In genomic region chr5:119439632-119440031, GRCh38 we compare ENCODE assay signal across 7 cellular contexts. TPM values are rescaled to one million over a fixed set of nuclear protein-coding genes. Genes with fewer than 3 reads are reported as not detected.
DNase-seq lines count a peak whose midpoint lies in the region; ATAC-seq, FAIRE-seq and TF ChIP-seq lines count a peak whose summit lies in the region.
"Not testable (repeated sequence)": the region's sequence is repeated elsewhere in the genome, so short reads cannot be mapped to it uniquely, and the experiment has no call there.

No MANE protein-coding gene starts in this region.

- dilution Hi-C loops in mammary epithelial cell (cut with HindIII; ENCODE audit: low sequenced_read_pairs) = not testable (repeated sequence)

- H3K9me3 Mint-ChIP-seq in CD8-positive, alpha-beta memory T cell; T-cell; activated naive CD4-positive, alpha-beta T cell treated with anti-CD3 and anti-CD28 coated beads for 36 hours: not testable (repeated sequence)
- peaks cover 0 to 10% (median 4%) of the 10 kb centered on the region in 11 donors for H3K9me3 Mint-ChIP-seq in naive thymus-derived CD4-positive, alpha-beta T cell

- not testable (repeated sequence) for H3K4me1 ChIP-seq in A549; CD8-positive, alpha-beta memory T cell (ENCODE audit: insufficient read depth, low read length); mammary epithelial cell (ENCODE audit: insufficient read depth, low read length); naive thymus-derived CD4-positive, alpha-beta T cell (ENCODE audit: control insufficient read depth in 2 of 2, insufficient read depth in 2 of 2, low read length in 2 of 2)

- intact Hi-C loops in activated naive CD4-positive, alpha-beta T cell treated with anti-CD3 and anti-CD28 coated beads for 36 hours (cut with micrococcal nuclease) = loop anchor here (10.0 kb wide), 1 partner anchor 1985 kb away; no protein-coding TSS in a partner anchor
- intact Hi-C loops in mammary epithelial cell (cut with micrococcal nuclease); naive thymus-derived CD4-positive, alpha-beta T cell (cut with micrococcal nuclease): not testable (repeated sequence)

- H3K4me2 ChIP-seq in A549 = peak overlapping the region; percentile 62
- not testable (repeated sequence) for H3K4me2 ChIP-seq in mammary epithelial cell (ENCODE audit: insufficient read depth, low read depth, low read length)

- in situ Hi-C loops in mammary epithelial cell (cut with MboI; ENCODE audit: low sequenced_read_pairs in 2 of 2) = not testable (repeated sequence)

- not testable (repeated sequence) for H3K9me3 ChIP-seq in A549; CD8-positive, alpha-beta memory T cell (ENCODE audit: low read length); mammary epithelial cell (replicated peaks; ENCODE audit: insufficient read depth, low read length); naive thymus-derived CD4-positive, alpha-beta T cell (ENCODE audit: control insufficient read depth in 2 of 3, low read length in 3 of 3)

- peaks cover 31 to 48% of the 10 kb centered on the region in 2 donors for H3K27me3 Mint-ChIP-seq in CD8-positive, alpha-beta memory T cell
- H3K27me3 Mint-ChIP-seq in T-cell = peaks cover 22 to 34% of the 10 kb centered on the region in 2 donors
- H3K27me3 Mint-ChIP-seq in activated naive CD4-positive, alpha-beta T cell treated with anti-CD3 and anti-CD28 coated beads for 36 hours (ENCODE audit: low read depth) = not testable (repeated sequence)
- peaks cover 7 to 47% (median 8%) of the 10 kb centered on the region in 5 donors for H3K27me3 Mint-ChIP-seq in naive thymus-derived CD4-positive, alpha-beta T cell

- not testable (repeated sequence) for H3K4me1 Mint-ChIP-seq in CD8-positive, alpha-beta memory T cell; activated naive CD4-positive, alpha-beta T cell treated with anti-CD3 and anti-CD28 coated beads for 36 hours (ENCODE audit: low read depth)
- H3K4me1 Mint-ChIP-seq in T-cell = peaks cover 7 to 17% (median 9%) of the 10 kb centered on the region in 3 donors
- H3K4me1 Mint-ChIP-seq in naive thymus-derived CD4-positive, alpha-beta T cell = peaks cover 0 to 25% (median 15%) of the 10 kb centered on the region in 7 donors

- not testable (repeated sequence) for TF ChIP-seq EP300 in A549 (IDR thresholded peaks at IDR 0.05)

- TF ChIP-seq POLR2A in A549 (IDR thresholded peaks at IDR 0.05; ENCODE audit: low read length) = not testable (repeated sequence)

- BruUV-seq in mammary epithelial cell (replicated peaks; lab: Mats Ljungman, UMichigan) = TSS peak; percentile 71

- WGBS in A549 (ENCODE audit: missing lambda C conversion rate) = 74% methylated on average over 3 of the region's 3 CpGs
- 100% methylated on average over 3 of the region's 3 CpGs for WGBS in mammary epithelial cell (ENCODE audit: low coverage, missing lambda C conversion rate)

- not testable (repeated sequence) for H3K36me3 ChIP-seq in CD8-positive, alpha-beta memory T cell (ENCODE audit: insufficient read depth, low read length); mammary epithelial cell (ENCODE audit: insufficient read depth, low read length); naive thymus-derived CD4-positive, alpha-beta T cell (ENCODE audit: control insufficient read depth in 2 of 3, insufficient read depth in 3 of 3, low read length in 3 of 3)

- H3K9ac ChIP-seq in mammary epithelial cell (ENCODE audit: insufficient read depth, low read length) = not testable (repeated sequence)

- TF ChIP-seq CTCF in A549 (IDR thresholded peaks at IDR 0.05); mammary epithelial cell (conservative IDR thresholded peaks at IDR 0.05 in 1 of 2, IDR thresholded peaks at IDR 0.05 in 1 of 2; ENCODE audit: extremely low read depth in 1 of 2, insufficient read depth in 1 of 2, low read depth in 1 of 2, low read length in 2 of 2): not testable (repeated sequence)

- H3K4me3 ChIP-seq in A549; CD8-positive, alpha-beta memory T cell (ENCODE audit: low read length); mammary epithelial cell (replicated peaks in 1 of 3; ENCODE audit: insufficient read depth in 1 of 3, low read depth in 2 of 3, low read length in 3 of 3): not testable (repeated sequence)
- H3K4me3 ChIP-seq in naive thymus-derived CD4-positive, alpha-beta T cell (ENCODE audit: low read length) = peak overlapping the region; percentile 53

- POLR2A ChIA-PET in A549 (lab: Yijun Ruan, JAX) = interaction anchor here (1.0 kb wide), 1 partner anchor 451 kb away, joined by 3 read pairs; the partner anchor contains the start of gene DTWD2
- POLR2A ChIA-PET in CD8-positive, alpha-beta memory T cell (lab: Charles Lee); T-cell (lab: Charles Lee): not testable (repeated sequence)
- POLR2A ChIA-PET in naive thymus-derived CD4-positive, alpha-beta T cell (lab: Charles Lee) = interaction anchor here (0.6 to 1.6 kb wide), 3 partner anchors 12 to 369 kb away, joined by 3 to 4 read pairs (median 4); partner anchors contain the start of gene DMXL1

- not testable (repeated sequence) for TF ChIP-seq RAD21 in A549 (conservative IDR thresholded peaks at IDR 0.05 in 1 of 2, IDR thresholded peaks at IDR 0.05 in 1 of 2)

- not testable (repeated sequence) for H3K27ac ChIP-seq in A549; CD8-positive, alpha-beta memory T cell (ENCODE audit: low read depth, low read length); mammary epithelial cell (ENCODE audit: insufficient read depth, low read depth, low read length); naive thymus-derived CD4-positive, alpha-beta T cell (ENCODE audit: low read depth, low read length)

- not testable (repeated sequence) for H3K27me3 ChIP-seq in CD8-positive, alpha-beta memory T cell (ENCODE audit: insufficient read depth, low read length, poor library complexity, severe bottlenecking); mammary epithelial cell (ENCODE audit: insufficient read depth, low read length); naive thymus-derived CD4-positive, alpha-beta T cell (ENCODE audit: control insufficient read depth in 2 of 2, insufficient read depth in 2 of 2, low read length in 2 of 2)

- peak overlapping the region; percentile 73 for H2AFZ ChIP-seq in mammary epithelial cell (ENCODE audit: low read depth, low read length)

- peaks cover 0 to 16% (median 1%) of the 10 kb centered on the region in 3 donors for H3K36me3 Mint-ChIP-seq in CD8-positive, alpha-beta memory T cell
- H3K36me3 Mint-ChIP-seq in T-cell; activated naive CD4-positive, alpha-beta T cell treated with anti-CD3 and anti-CD28 coated beads for 36 hours (ENCODE audit: low read depth); naive thymus-derived CD4-positive, alpha-beta T cell: not testable (repeated sequence)

- not testable (repeated sequence) for FAIRE-seq in A549 (lab: Jason Lieb, UNC)

- CTCF ChIA-PET in A549 (lab: Yijun Ruan, JAX) = interaction anchor here (1.5 to 1.9 kb wide), 3 partner anchors 12 to 451 kb away, joined by 4 to 7 read pairs (median 5); partner anchors contain the start of genes DTWD2 and HSD17B4
- CTCF ChIA-PET in CD8-positive, alpha-beta memory T cell (lab: Charles Lee) = interaction anchor here (2.9 kb wide), 1 partner anchor 451 kb away, joined by 13 read pairs; the partner anchor contains the start of gene DTWD2
- CTCF ChIA-PET in T-cell (lab: Charles Lee); mammary epithelial cell (lab: Charles Lee; ENCODE audit: low non-redundant PET): not testable (repeated sequence)
- CTCF ChIA-PET in activated naive CD4-positive, alpha-beta T cell treated with anti-CD3 and anti-CD28 coated beads for 36 hours (lab: Charles Lee) = interaction anchor here (0.6 to 1.8 kb wide), 5 partner anchors 10 to 451 kb away, joined by 3 to 5 read pairs (median 3); partner anchors contain the start of gene DTWD2
- CTCF ChIA-PET in naive thymus-derived CD4-positive, alpha-beta T cell (lab: Charles Lee) = interaction anchor here (0.5 to 0.8 kb wide), 4 partner anchors 127 to 454 kb away, joined by 3 read pairs; partner anchors contain the start of gene DTWD2

- not testable (repeated sequence) for H3K79me2 ChIP-seq in mammary epithelial cell (ENCODE audit: insufficient read depth, low read length)

- not testable (repeated sequence) for H4K20me1 ChIP-seq in mammary epithelial cell (ENCODE audit: insufficient read depth, low read length)

- DNase-seq in A549 (ENCODE audit: low read depth in 1 of 2, low spot score in 1 of 2); CD8-positive, alpha-beta memory T cell; T-cell; activated naive CD4-positive, alpha-beta T cell treated with anti-CD3 and anti-CD28 coated beads for 36 hours; mammary epithelial cell; naive thymus-derived CD4-positive, alpha-beta T cell: not testable (repeated sequence)

- H3K27ac Mint-ChIP-seq in CD8-positive, alpha-beta memory T cell; T-cell; activated naive CD4-positive, alpha-beta T cell treated with anti-CD3 and anti-CD28 coated beads for 36 hours: not testable (repeated sequence)
- H3K27ac Mint-ChIP-seq in naive thymus-derived CD4-positive, alpha-beta T cell = peak overlapping the region in 6 of 9 donors; percentile 12 to 94 (median 76)

- ATAC-seq in A549 (peak; percentile 13 to 62; a peak in 2 of 6 replicates), HG02885 (IDR thresholded peaks at IDR 0.05; ENCODE audit: poor library complexity, unreplicated experiment) (peak; percentile 15)
- ATAC-seq in T-cell (replicated peaks in 1 of 4); naive thymus-derived CD4-positive, alpha-beta T cell: not testable (repeated sequence)

- peak overlapping the region in 5 of 7 donors; percentile 73 to 88 (median 85) for H3K4me3 Mint-ChIP-seq in CD8-positive, alpha-beta memory T cell
- H3K4me3 Mint-ChIP-seq in T-cell = peak overlapping the region; percentile 78 to 79 (median 78)
- H3K4me3 Mint-ChIP-seq in activated naive CD4-positive, alpha-beta T cell treated with anti-CD3 and anti-CD28 coated beads for 36 hours = peak overlapping the region; percentile 75
- peak overlapping the region in 8 of 10 donors; percentile 84 to 93 (median 88) for H3K4me3 Mint-ChIP-seq in naive thymus-derived CD4-positive, alpha-beta T cell

RNA-seq across cellular contexts. Expression of gene HSD17B4, which starts 12.7 kb away (rescaled TPM):
- polyA plus RNA-seq in A549 (2011; rRNA removed) (121 and 175 TPM in 2 replicates), A549 (2017; fragmentation: RNase III; extraction: RNeasy Plus Mini Kit Qiagen cat#74134 plus additional on column Dnase treatment) (105 to 135 TPM (median 134 TPM) in 3 replicates), mammary epithelial cell (139 TPM)
- 49.4 and 52.5 TPM in 2 replicates for polyA plus RNA-seq in A549 (2012; cell fraction: cytosol; rRNA removed)
- 27.5 and 84.6 TPM in 2 replicates for polyA plus RNA-seq in A549 (2012; cell fraction: nucleus; rRNA removed)
- polyA minus RNA-seq in A549 (2011; rRNA and poly(A)+ RNA removed) = 123 and 127 TPM in 2 replicates
- total RNA-seq in CD8-positive, alpha-beta memory T cell = 10 to 100 TPM; 59.1 to 84.6 TPM
- polyA plus RNA-seq in CD8-positive, alpha-beta memory T cell = 51.7 TPM
- total RNA-seq in T-cell (10 to 100 TPM; 32.1 to 79.6 (median 54.0) TPM), mammary epithelial cell (100 to 1,000 TPM; 131 to 168 TPM)
- total RNA-seq in activated naive CD4-positive, alpha-beta T cell treated with anti-CD3 and anti-CD28 coated beads for 36 hours = 10 to 100 TPM; 85.6 to 96.3 TPM
- polyA minus RNA-seq in mammary epithelial cell = 207 TPM
- total RNA-seq in naive thymus-derived CD4-positive, alpha-beta T cell = 10 to 100 TPM; 22.5 to 77.2 (median 71.0) TPM
- polyA plus RNA-seq in naive thymus-derived CD4-positive, alpha-beta T cell = 100 to 1,000 TPM in 1 of 2 donors, 10 to 100 TPM in 1; 55.7 to 131 TPM
